ENCODE assay signal across 11 cellular contexts in the genomic region with DNA sequence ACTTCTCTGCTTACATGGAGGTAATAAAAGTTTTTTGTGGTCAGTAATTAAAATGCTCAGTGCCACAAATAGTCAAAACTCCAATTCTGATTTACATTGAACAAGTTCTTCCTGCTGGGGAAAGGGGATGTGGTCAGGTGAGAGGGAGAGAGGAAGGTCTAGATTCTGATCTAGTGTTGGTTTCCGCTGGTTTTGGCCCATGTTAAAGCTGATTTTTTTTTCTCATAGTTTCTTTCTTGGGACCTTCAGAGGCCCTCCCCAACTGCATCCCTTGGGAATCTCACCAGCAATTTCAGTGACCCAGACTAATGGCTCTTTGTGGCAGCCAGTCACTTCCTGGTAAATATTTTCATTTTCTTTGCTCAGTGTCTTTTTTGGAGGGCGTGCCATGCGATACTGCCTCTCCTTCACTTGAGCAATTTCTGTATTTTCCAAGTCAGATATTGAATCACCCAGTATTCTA.
DNase-seq lines count a peak whose midpoint lies in the region; FAIRE-seq and TF ChIP-seq lines count a peak whose summit lies in the region.
"Had no signal": no experiment of that assay in that cellular context is flagged by ENCODE, and none has a peak within 500 bp of the region (broad histone marks: within the 10 kb centered on the region; RNA-seq: fewer than 3 reads in every experiment).

No MANE protein-coding gene starts in this region.

- H3K4me3 Mint-ChIP-seq in Calu3 (ENCODE audit: low read depth, unreplicated experiment): no peak overlapping the region
- H3K4me3 Mint-ChIP-seq: activated naive CD8-positive, alpha-beta T cell treated with anti-CD3 and anti-CD28 coated beads, Interleukin-2, amount 50 U/mL, for 24 hours; naive thymus-derived CD8-positive, alpha-beta T cell had no signal

- H3K36me3 Mint-ChIP-seq in Calu3 (ENCODE audit: insufficient read depth, unreplicated experiment): no peaks in the 10 kb centered on the region
- H3K36me3 Mint-ChIP-seq: naive thymus-derived CD8-positive, alpha-beta T cell had no signal

- dilution Hi-C loops in endothelial cell of umbilical vein (cut with MboI; ENCODE audit: extremely low pct_ligation_motif_present, low sequenced_read_pairs): no loop called here

- 91% methylated on average over 3 of the region's 3 CpGs for WGBS in testis, 2 donors

- FAIRE-seq in GM19239 (lab: Jason Lieb, UNC) (peak; percentile 58), endothelial cell of umbilical vein (lab: Jason Lieb, UNC) (peak; percentile 56)

- H3K36me3 ChIP-seq in endothelial cell of umbilical vein (ENCODE audit: control insufficient read depth in 2 of 2, extremely low read depth in 1 of 2, insufficient read depth in 2 of 2, low read length in 2 of 2) (no peaks in the 10 kb centered on the region), testis (ENCODE audit: low read depth, missing control alignments) (no peaks in the 10 kb centered on the region)

- TF ChIP-seq POLR2A in endothelial cell of umbilical vein (IDR thresholded peaks at IDR 0.05; ENCODE audit: low read depth, low read length) (no peak), testis (IDR thresholded peaks at IDR 0.05) (no peak)

- DNase-seq in EH (ENCODE audit: low read depth) (peak; percentile 81), GM19239 (ENCODE audit: insufficient read length, low spot score) (no peak), LHCN-M2 (ENCODE audit: low read depth) (peak; percentile 38), endothelial cell of umbilical vein (ENCODE audit: low read depth, low spot score) (peak; percentile 70), SIG-M5 treated with dmso at 0.1 percent for 504 hours (lab: John Stamatoyannopoulos, UW; ENCODE audit: unreplicated experiment) (no peak), testis (no peak), Calu3 (no peak)
- no peak for DNase-seq in activated CD4-positive, alpha-beta T cell treated with anti-CD3 and anti-CD28 coated beads for 1 hour
- DNase-seq: activated naive CD8-positive, alpha-beta T cell treated with anti-CD3 and anti-CD28 coated beads, Interleukin-2, amount 50 U/mL, for 24 hours; C1 segment of cervical spinal cord; naive thymus-derived CD8-positive, alpha-beta T cell had no signal

- H3K4me1 Mint-ChIP-seq in Calu3 (ENCODE audit: low read depth, unreplicated experiment): no peaks in the 10 kb centered on the region

- no TSS peak for BruUV-seq in endothelial cell of umbilical vein (replicated peaks; lab: Mats Ljungman, UMichigan)
- no TSS peak for BruUV-seq in Calu3 (replicated peaks; lab: Mats Ljungman, UMichigan)

- H2AFZ ChIP-seq in endothelial cell of umbilical vein (ENCODE audit: low read depth, low read length): peak overlapping the region; percentile 87

- peak overlapping the region; percentile 59 for H3K27ac ChIP-seq in endothelial cell of umbilical vein (ENCODE audit: insufficient read depth, low read depth, low read length)
- H3K27ac ChIP-seq in testis: no peak overlapping the region

- no peaks in the 10 kb centered on the region for H3K79me2 ChIP-seq in endothelial cell of umbilical vein (ENCODE audit: control insufficient read depth, insufficient read depth, low read length)

- TF ChIP-seq CTCF in endothelial cell of umbilical vein (IDR thresholded peaks at IDR 0.05; ENCODE audit: extremely low read depth in 1 of 2, insufficient read depth in 1 of 2, low read depth in 1 of 2, low read length in 2 of 2) (no peak), testis (IDR thresholded peaks at IDR 0.05) (no peak), Calu3 (IDR thresholded peaks at IDR 0.05; ENCODE audit: unreplicated experiment) (no peak)

- H3K9me1 ChIP-seq in endothelial cell of umbilical vein (replicated peaks; ENCODE audit: control insufficient read depth, extremely low read depth, insufficient read depth, low read length): no peaks in the 10 kb centered on the region

- no peaks in the 10 kb centered on the region for H3K9me3 Mint-ChIP-seq in Calu3 (ENCODE audit: low read depth, unreplicated experiment)
- H3K9me3 Mint-ChIP-seq: activated naive CD8-positive, alpha-beta T cell treated with anti-CD3 and anti-CD28 coated beads, Interleukin-2, amount 50 U/mL, for 24 hours; naive thymus-derived CD8-positive, alpha-beta T cell had no signal

- H3K4me3 ChIP-seq in endothelial cell of umbilical vein (replicated peaks in 1 of 3; ENCODE audit: insufficient read depth in 1 of 3, low read depth in 1 of 3, low read length in 3 of 3) (no peak overlapping the region), testis (no peak overlapping the region)

- no peaks in the 10 kb centered on the region for H4K20me1 ChIP-seq in endothelial cell of umbilical vein (replicated peaks; ENCODE audit: control insufficient read depth, extremely low read depth, insufficient read depth, low read length)

- POLR2A ChIA-PET in endothelial cell of umbilical vein (lab: Charles Lee): no interaction called here

- H3K9me3 ChIP-seq in endothelial cell of umbilical vein (replicated peaks; ENCODE audit: control insufficient read depth, insufficient read depth, low read length): no peaks in the 10 kb centered on the region
- no peaks in the 10 kb centered on the region for H3K9me3 ChIP-seq in testis

- intact Hi-C loops in endothelial cell of umbilical vein (cut with micrococcal nuclease) (loop anchor here (2.0 to 5.0 kb wide), 2 partner anchors 45 to 208 kb away; no protein-coding TSS in a partner anchor), testis (cut with DNase I; ENCODE audit: low total_unique reads) (no loop called here), Calu3 (cut with micrococcal nuclease; ENCODE audit: unreplicated experiment) (no loop called here)

- CTCF ChIA-PET in endothelial cell of umbilical vein (lab: Charles Lee): no interaction called here
- CTCF ChIA-PET in Calu3 (lab: Charles Lee): interaction anchor here (0.7 kb wide), 1 partner anchor 13 kb away, joined by 7 read pairs; no protein-coding TSS in a partner anchor

- H3K9ac ChIP-seq in endothelial cell of umbilical vein (replicated peaks; ENCODE audit: extremely low read depth, insufficient read depth, low read length): no peak overlapping the region

- peak overlapping the region; percentile 52 for H3K4me2 ChIP-seq in endothelial cell of umbilical vein (ENCODE audit: insufficient read depth, low read length)

- H3K4me1 ChIP-seq in endothelial cell of umbilical vein (ENCODE audit: control insufficient read depth, extremely low read depth, insufficient read depth, low read length): peaks cover 18% of the 10 kb centered on the region
- H3K4me1 ChIP-seq in testis: no peaks in the 10 kb centered on the region

- H3K27me3 ChIP-seq in endothelial cell of umbilical vein (ENCODE audit: control insufficient read depth in 2 of 2, insufficient read depth in 2 of 2, low read length in 2 of 2) (no peaks in the 10 kb centered on the region), testis (no peaks in the 10 kb centered on the region)

- no peak overlapping the region for H3K27ac Mint-ChIP-seq in Calu3 (ENCODE audit: unreplicated experiment)
- H3K27ac Mint-ChIP-seq: activated naive CD8-positive, alpha-beta T cell treated with anti-CD3 and anti-CD28 coated beads, Interleukin-2, amount 50 U/mL, for 24 hours; naive thymus-derived CD8-positive, alpha-beta T cell had no signal

- no peaks in the 10 kb centered on the region for H3K27me3 Mint-ChIP-seq in Calu3 (ENCODE audit: unreplicated experiment)

TF ChIP-seq in endothelial cell of umbilical vein, 7 proteins besides CTCF, POLR2A, EP300 and RAD21:
- TF ChIP-seq POLR2AphosphoS5 (IDR thresholded peaks at IDR 0.05; ENCODE audit: insufficient read depth, low read depth, low read length) (peak; percentile 53), EZH2 (IDR thresholded peaks at IDR 0.05; ENCODE audit: borderline replicate concordance, low read depth, low read length, severe bottlenecking) (no peak), MYC (IDR thresholded peaks at IDR 0.05; ENCODE audit: low read depth, low read length) (no peak), GATA2 (IDR thresholded peaks at IDR 0.05; ENCODE audit: insufficient read depth, insufficient read length, low read depth, low read length) (peak; percentile 72), FOS (IDR thresholded peaks at IDR 0.05; ENCODE audit: borderline replicate concordance, insufficient read depth, low read length) (peak; percentile 20), JUN (IDR thresholded peaks at IDR 0.05; ENCODE audit: borderline replicate concordance, insufficient read depth, insufficient read length, low read depth) (no peak)
- TF ChIP-seq, protein P1, sequence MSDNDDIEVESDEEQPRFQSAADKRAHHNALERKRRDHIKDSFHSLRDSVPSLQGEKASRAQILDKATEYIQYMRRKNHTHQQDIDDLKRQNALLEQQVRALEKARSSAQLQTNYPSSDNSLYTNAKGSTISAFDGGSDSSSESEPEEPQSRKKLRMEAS (IDR thresholded peaks at IDR 0.05; ENCODE audit: insufficient read depth, insufficient read length): no peak

Comparison
In these comparisons a context has a peak if more than half of its experiments do, and no peak if none do; other contexts are left out.
1. DNase-seq: peak in EH (single experiment), LHCN-M2 (single experiment) and endothelial cell of umbilical vein (single experiment); none in GM19239 (single experiment), SIG-M5 treated with dmso at 0.1 percent for 504 hours (single experiment), activated CD4-positive, alpha-beta T cell treated with anti-CD3 and anti-CD28 coated beads for 1 hour (single experiment), testis (single experiment) and Calu3 (single experiment).